2 cellular contexts compared by ENCODE assay signal in genomic region chr9:6078382-6079105, GRCh38.
TF ChIP-seq lines count a peak whose summit lies in the region.

No MANE protein-coding gene starts in this region.

TF ChIP-seq in GM23338, 12 proteins besides CTCF, POLR2A, EP300 and RAD21:
- no peak for TF ChIP-seq ZNF331 (CRISPR knock-in tag; IDR thresholded peaks at IDR 0.05; ENCODE audit: low read depth)
- TF ChIP-seq, protein P1, sequence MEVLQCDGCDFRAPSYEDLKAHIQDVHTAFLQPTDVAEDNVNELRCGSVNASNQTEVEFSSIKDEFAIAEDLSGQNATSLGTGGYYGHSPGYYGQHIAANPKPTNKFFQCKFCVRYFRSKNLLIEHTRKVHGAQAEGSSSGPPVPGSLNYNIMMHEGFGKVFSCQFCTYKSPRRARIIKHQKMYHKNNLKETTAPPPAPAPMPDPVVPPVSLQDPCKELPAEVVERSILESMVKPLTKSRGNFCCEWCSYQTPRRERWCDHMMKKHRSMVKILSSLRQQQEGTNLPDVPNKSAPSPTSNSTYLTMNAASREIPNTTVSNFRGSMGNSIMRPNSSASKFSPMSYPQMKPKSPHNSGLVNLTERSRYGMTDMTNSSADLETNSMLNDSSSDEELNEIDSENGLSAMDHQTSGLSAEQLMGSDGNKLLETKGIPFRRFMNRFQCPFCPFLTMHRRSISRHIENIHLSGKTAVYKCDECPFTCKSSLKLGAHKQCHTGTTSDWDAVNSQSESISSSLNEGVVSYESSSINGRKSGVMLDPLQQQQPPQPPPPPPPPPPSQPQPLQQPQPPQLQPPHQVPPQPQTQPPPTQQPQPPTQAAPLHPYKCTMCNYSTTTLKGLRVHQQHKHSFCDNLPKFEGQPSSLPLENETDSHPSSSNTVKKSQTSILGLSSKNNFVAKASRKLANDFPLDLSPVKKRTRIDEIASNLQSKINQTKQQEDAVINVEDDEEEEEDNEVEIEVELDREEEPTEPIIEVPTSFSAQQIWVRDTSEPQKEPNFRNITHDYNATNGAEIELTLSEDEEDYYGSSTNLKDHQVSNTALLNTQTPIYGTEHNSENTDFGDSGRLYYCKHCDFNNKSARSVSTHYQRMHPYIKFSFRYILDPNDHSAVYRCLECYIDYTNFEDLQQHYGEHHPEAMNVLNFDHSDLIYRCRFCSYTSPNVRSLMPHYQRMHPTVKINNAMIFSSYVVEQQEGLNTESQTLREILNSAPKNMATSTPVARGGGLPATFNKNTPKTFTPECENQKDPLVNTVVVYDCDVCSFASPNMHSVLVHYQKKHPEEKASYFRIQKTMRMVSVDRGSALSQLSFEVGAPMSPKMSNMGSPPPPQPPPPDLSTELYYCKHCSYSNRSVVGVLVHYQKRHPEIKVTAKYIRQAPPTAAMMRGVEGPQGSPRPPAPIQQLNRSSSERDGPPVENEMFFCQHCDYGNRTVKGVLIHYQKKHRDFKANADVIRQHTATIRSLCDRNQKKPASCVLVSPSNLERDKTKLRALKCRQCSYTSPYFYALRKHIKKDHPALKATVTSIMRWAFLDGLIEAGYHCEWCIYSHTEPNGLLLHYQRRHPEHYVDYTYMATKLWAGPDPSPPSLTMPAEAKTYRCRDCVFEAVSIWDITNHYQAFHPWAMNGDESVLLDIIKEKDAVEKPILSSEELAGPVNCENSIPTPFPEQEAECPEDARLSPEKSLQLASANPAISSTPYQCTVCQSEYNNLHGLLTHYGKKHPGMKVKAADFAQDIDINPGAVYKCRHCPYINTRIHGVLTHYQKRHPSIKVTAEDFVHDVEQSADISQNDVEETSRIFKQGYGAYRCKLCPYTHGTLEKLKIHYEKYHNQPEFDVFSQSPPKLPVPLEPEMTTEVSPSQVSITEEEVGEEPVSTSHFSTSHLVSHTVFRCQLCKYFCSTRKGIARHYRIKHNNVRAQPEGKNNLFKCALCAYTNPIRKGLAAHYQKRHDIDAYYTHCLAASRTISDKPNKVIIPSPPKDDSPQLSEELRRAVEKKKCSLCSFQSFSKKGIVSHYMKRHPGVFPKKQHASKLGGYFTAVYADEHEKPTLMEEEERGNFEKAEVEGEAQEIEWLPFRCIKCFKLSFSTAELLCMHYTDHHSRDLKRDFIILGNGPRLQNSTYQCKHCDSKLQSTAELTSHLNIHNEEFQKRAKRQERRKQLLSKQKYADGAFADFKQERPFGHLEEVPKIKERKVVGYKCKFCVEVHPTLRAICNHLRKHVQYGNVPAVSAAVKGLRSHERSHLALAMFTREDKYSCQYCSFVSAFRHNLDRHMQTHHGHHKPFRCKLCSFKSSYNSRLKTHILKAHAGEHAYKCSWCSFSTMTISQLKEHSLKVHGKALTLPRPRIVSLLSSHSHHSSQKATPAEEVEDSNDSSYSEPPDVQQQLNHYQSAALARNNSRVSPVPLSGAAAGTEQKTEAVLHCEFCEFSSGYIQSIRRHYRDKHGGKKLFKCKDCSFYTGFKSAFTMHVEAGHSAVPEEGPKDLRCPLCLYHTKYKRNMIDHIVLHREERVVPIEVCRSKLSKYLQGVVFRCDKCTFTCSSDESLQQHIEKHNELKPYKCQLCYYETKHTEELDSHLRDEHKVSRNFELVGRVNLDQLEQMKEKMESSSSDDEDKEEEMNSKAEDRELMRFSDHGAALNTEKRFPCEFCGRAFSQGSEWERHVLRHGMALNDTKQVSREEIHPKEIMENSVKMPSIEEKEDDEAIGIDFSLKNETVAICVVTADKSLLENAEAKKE (CRISPR knock-in tag; IDR thresholded peaks at IDR 0.05) = no peak
- TF ChIP-seq STAT1 (IDR thresholded peaks at IDR 0.05; ENCODE audit: unreplicated experiment) = no peak
- TF ChIP-seq, protein P2, sequence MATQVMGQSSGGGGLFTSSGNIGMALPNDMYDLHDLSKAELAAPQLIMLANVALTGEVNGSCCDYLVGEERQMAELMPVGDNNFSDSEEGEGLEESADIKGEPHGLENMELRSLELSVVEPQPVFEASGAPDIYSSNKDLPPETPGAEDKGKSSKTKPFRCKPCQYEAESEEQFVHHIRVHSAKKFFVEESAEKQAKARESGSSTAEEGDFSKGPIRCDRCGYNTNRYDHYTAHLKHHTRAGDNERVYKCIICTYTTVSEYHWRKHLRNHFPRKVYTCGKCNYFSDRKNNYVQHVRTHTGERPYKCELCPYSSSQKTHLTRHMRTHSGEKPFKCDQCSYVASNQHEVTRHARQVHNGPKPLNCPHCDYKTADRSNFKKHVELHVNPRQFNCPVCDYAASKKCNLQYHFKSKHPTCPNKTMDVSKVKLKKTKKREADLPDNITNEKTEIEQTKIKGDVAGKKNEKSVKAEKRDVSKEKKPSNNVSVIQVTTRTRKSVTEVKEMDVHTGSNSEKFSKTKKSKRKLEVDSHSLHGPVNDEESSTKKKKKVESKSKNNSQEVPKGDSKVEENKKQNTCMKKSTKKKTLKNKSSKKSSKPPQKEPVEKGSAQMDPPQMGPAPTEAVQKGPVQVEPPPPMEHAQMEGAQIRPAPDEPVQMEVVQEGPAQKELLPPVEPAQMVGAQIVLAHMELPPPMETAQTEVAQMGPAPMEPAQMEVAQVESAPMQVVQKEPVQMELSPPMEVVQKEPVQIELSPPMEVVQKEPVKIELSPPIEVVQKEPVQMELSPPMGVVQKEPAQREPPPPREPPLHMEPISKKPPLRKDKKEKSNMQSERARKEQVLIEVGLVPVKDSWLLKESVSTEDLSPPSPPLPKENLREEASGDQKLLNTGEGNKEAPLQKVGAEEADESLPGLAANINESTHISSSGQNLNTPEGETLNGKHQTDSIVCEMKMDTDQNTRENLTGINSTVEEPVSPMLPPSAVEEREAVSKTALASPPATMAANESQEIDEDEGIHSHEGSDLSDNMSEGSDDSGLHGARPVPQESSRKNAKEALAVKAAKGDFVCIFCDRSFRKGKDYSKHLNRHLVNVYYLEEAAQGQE (IDR thresholded peaks at IDR 0.05; ENCODE audit: unreplicated experiment) = no peak
- TF ChIP-seq CREB1 (CRISPR knock-in tag; IDR thresholded peaks at IDR 0.05; ENCODE audit: low read depth) = no peak
- TF ChIP-seq EZH2phosphoT487 (IDR thresholded peaks at IDR 0.05; ENCODE audit: unreplicated experiment) = no peak
- no peak for TF ChIP-seq JUNB (IDR thresholded peaks at IDR 0.05; ENCODE audit: unreplicated experiment)
- TF ChIP-seq EZH2 (IDR thresholded peaks at IDR 0.05; ENCODE audit: low read depth, unreplicated experiment) = no peak
- TF ChIP-seq POLR2AphosphoS5 (IDR thresholded peaks at IDR 0.05; ENCODE audit: low read depth) = no peak

TF ChIP-seq in SK-N-SH treated with all-trans-retinoic acid at 6 μM for 48 hours, 23 proteins besides CTCF, POLR2A, EP300 and RAD21:
- TF ChIP-seq GLIS3 (CRISPR knock-in tag; IDR thresholded peaks at IDR 0.05) (no peak), POU6F1 (CRISPR knock-in tag; IDR thresholded peaks at IDR 0.05; ENCODE audit: borderline replicate concordance, low read depth) (no peak), OSR1 (CRISPR knock-in tag; IDR thresholded peaks at IDR 0.05) (no peak), TSHZ2 (CRISPR knock-in tag; IDR thresholded peaks at IDR 0.05) (no peak), ZFP30 (CRISPR knock-in tag; IDR thresholded peaks at IDR 0.05) (no peak), TOX (CRISPR knock-in tag; IDR thresholded peaks at IDR 0.05; ENCODE audit: borderline replicate concordance) (no peak), ARNTL (CRISPR knock-in tag; IDR thresholded peaks at IDR 0.05; ENCODE audit: borderline replicate concordance, low read depth) (no peak), ISL1 (CRISPR knock-in tag; IDR thresholded peaks at IDR 0.05) (no peak)
- TF ChIP-seq, protein P3, sequence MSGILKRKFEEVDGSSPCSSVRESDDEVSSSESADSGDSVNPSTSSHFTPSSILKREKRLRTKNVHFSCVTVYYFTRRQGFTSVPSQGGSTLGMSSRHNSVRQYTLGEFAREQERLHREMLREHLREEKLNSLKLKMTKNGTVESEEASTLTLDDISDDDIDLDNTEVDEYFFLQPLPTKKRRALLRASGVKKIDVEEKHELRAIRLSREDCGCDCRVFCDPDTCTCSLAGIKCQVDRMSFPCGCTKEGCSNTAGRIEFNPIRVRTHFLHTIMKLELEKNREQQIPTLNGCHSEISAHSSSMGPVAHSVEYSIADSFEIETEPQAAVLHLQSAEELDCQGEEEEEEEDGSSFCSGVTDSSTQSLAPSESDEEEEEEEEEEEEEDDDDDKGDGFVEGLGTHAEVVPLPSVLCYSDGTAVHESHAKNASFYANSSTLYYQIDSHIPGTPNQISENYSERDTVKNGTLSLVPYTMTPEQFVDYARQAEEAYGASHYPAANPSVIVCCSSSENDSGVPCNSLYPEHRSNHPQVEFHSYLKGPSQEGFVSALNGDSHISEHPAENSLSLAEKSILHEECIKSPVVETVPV (CRISPR knock-in tag; IDR thresholded peaks at IDR 0.05) = no peak
TF ChIP-seq in SK-N-SH treated with all-trans-retinoic acid at 6 μM for 48 hours: peak in this region for 0.
